Comparison of ENCODE assay signal across 27 cellular contexts in the genomic region with DNA sequence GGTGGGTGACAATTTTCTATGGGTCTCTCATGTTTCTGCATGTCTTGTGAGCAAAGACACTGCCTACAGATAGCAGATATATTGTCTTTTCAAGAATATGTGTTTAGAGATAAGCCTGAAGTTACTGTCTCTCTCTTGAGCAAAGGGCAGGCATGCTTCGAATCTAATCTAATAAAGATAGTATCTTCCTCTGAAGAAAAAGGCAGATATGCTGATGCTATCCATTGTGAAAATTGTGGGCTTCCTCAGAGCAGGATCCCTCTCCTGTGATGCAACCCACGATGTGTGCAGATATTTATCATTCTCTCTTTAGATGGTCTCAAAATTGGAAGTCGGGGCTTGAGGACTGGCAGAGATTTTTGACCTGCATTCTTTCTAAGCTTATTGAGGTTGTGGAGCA.
"Had no signal": no experiment of that assay in that cellular context is flagged by ENCODE, and none has a peak within 500 bp of the region (broad histone marks: within the 10 kb centered on the region; RNA-seq: fewer than 3 reads in every experiment).

No MANE protein-coding gene starts in this region.

- H3K27me3 ChIP-seq: left lung, pancreas, spleen, suprapubic skin, uterus had no signal

- H3K27me3 Mint-ChIP-seq: naive thymus-derived CD4-positive, alpha-beta T cell; stimulated activated naive CD8-positive, alpha-beta T cell treated with anti-CD3 and anti-CD28 coated beads, Interleukin-15, Interleukin-2, amounts not matched to agents 100 ng/mL and 50 ng/mL, for 24 hours; type B pancreatic cell had no signal

- H3K4me1 Mint-ChIP-seq: immature natural killer cell; neural crest cell; stimulated activated effector memory CD8-positive, alpha-beta T cell treated with anti-CD3 and anti-CD28 coated beads, Interleukin-12 subunit alpha, Interleukin-12 subunit beta, amount 100 ng/mL, for 72 hours had no signal

- DNase-seq: hypothalamus; immature natural killer cell; kidney; left colon; left lung; lower lobe of right lung; midbrain; mucosa of descending colon; naive thymus-derived CD4-positive, alpha-beta T cell; nucleus accumbens; pancreas; posterior cingulate gyrus; retina; right cardiac atrium; small intestine; spleen; stimulated activated CD4-positive, alpha-beta T cell treated with anti-CD3 and anti-CD28 coated beads, Interleukin-4, amount 100 ng/mL, for 24 hours; stimulated activated naive CD4-positive, alpha-beta T cell; uterus had no signal

- H3K36me3 Mint-ChIP-seq: immature natural killer cell; naive thymus-derived CD4-positive, alpha-beta T cell; natural killer cell treated with Interleukin-12 subunit alpha and Interleukin-12 subunit beta and Interleukin-15 and Interleukin-18, amount 100 ng/mL, for 72 hours; stimulated activated effector memory CD8-positive, alpha-beta T cell treated with anti-CD3 and anti-CD28 coated beads, Interleukin-12 subunit alpha, Interleukin-12 subunit beta, amount 100 ng/mL, for 72 hours; type B pancreatic cell had no signal

- H3K27ac Mint-ChIP-seq: immature natural killer cell; naive thymus-derived CD4-positive, alpha-beta T cell; natural killer cell treated with Interleukin-12 subunit alpha and Interleukin-12 subunit beta and Interleukin-15 and Interleukin-18, amount 100 ng/mL, for 72 hours; stimulated activated effector memory CD8-positive, alpha-beta T cell treated with anti-CD3 and anti-CD28 coated beads, Interleukin-12 subunit alpha, Interleukin-12 subunit beta, amount 100 ng/mL, for 72 hours; stimulated activated naive CD8-positive, alpha-beta T cell treated with anti-CD3 and anti-CD28 coated beads, Interleukin-15, Interleukin-2, amounts not matched to agents 100 ng/mL and 50 ng/mL, for 24 hours; type B pancreatic cell had no signal

- H3K9me3 ChIP-seq: mucosa of descending colon, pancreas, prostate gland, suprapubic skin, uterus had no signal

- ATAC-seq: left colon; left lung; lower lobe of right lung; mucosa of descending colon; naive thymus-derived CD4-positive, alpha-beta T cell; natural killer cell treated with Interleukin-12 subunit alpha and Interleukin-12 subunit beta and Interleukin-15 and Interleukin-18, amount 100 ng/mL, for 72 hours; pancreas; right cardiac atrium; sciatic nerve; stimulated activated effector memory CD8-positive, alpha-beta T cell treated with anti-CD3 and anti-CD28 coated beads, Interleukin-12 subunit alpha, Interleukin-12 subunit beta, amount 100 ng/mL, for 72 hours had no signal

- H3K9me3 Mint-ChIP-seq: stimulated activated naive CD8-positive, alpha-beta T cell treated with anti-CD3 and anti-CD28 coated beads, Interleukin-15, Interleukin-2, amounts not matched to agents 100 ng/mL and 50 ng/mL, for 24 hours; type B pancreatic cell had no signal

- H3K4me3 ChIP-seq: left lung, lower lobe of right lung, mucosa of descending colon, pancreas, prostate gland, spleen, suprapubic skin, uterus had no signal

- H3K4me3 Mint-ChIP-seq: immature natural killer cell; naive thymus-derived CD4-positive, alpha-beta T cell; natural killer cell treated with Interleukin-12 subunit alpha and Interleukin-12 subunit beta and Interleukin-15 and Interleukin-18, amount 100 ng/mL, for 72 hours; neural crest cell; stimulated activated effector memory CD8-positive, alpha-beta T cell treated with anti-CD3 and anti-CD28 coated beads, Interleukin-12 subunit alpha, Interleukin-12 subunit beta, amount 100 ng/mL, for 72 hours; stimulated activated naive CD8-positive, alpha-beta T cell treated with anti-CD3 and anti-CD28 coated beads, Interleukin-15, Interleukin-2, amounts not matched to agents 100 ng/mL and 50 ng/mL, for 24 hours; type B pancreatic cell had no signal

- H3K27ac ChIP-seq: left lung, lower lobe of right lung, pancreas, prostate gland, spleen, suprapubic skin, uterus had no signal

- H3K36me3 ChIP-seq: left lung, lower lobe of right lung, pancreas, prostate gland, spleen, suprapubic skin, uterus had no signal

- H3K4me1 ChIP-seq: left lung, pancreas, prostate gland, spleen, suprapubic skin, uterus had no signal
